ENCODE assay signal across 8 cellular contexts in genomic region chr11:2428322-2428795, GRCh38. TPM values are rescaled to one million over a fixed set of nuclear protein-coding genes. Genes with fewer than 3 reads are reported as not detected.
A peak's percentile ranks its signal among the peaks of the same experiment; 100 is the strongest.
DNase-seq lines count a peak whose midpoint lies in the region; ATAC-seq, FAIRE-seq and TF ChIP-seq lines count a peak whose summit lies in the region.

No MANE protein-coding gene starts in this region.

- peak; percentile 80 to 92 (median 87) for DNase-seq in CD4-positive, alpha-beta T cell
- DNase-seq in HTR-8/SVneo (ENCODE audit: insufficient read length, low spot score) = peak; percentile 52
- peak; percentile 37 for DNase-seq in SK-N-DZ (ENCODE audit: low spot score)
- peak; percentile 84 for DNase-seq in activated naive CD8-positive, alpha-beta T cell treated with anti-CD3 and anti-CD28 coated beads, Interleukin-2, amount 10 ng/mL, durations not matched to agents 7 days and 5 days
- peak; percentile 78 to 79 for DNase-seq in heart right ventricle
- peak in 1 of 2 donors; percentile 50 for DNase-seq in gastrocnemius medialis
- no peak for DNase-seq in DMS114 treated with DMSO at 0.1 percent for 48 hours (lab: John Stamatoyannopoulos, UW; ENCODE audit: unreplicated experiment)

- no peaks in the 10 kb centered on the region for H3K9me3 Mint-ChIP-seq in CD4-positive, alpha-beta T cell
- no peaks in the 10 kb centered on the region for H3K9me3 Mint-ChIP-seq in activated naive CD8-positive, alpha-beta T cell treated with anti-CD3 and anti-CD28 coated beads, Interleukin-2, amount 10 ng/mL, durations not matched to agents 7 days and 5 days

- POLR2A ChIA-PET in CD4-positive, alpha-beta T cell (lab: Charles Lee) = interaction anchor here (1.7 kb wide), 1 partner anchor 460 kb away, joined by 5 read pairs; no protein-coding TSS in a partner anchor
- POLR2A ChIA-PET in activated naive CD8-positive, alpha-beta T cell treated with anti-CD3 and anti-CD28 coated beads, Interleukin-2, amount 10 ng/mL, durations not matched to agents 7 days and 5 days (lab: Charles Lee) = interaction anchor here (1.0 kb wide), 1 partner anchor 103 kb away, joined by 4 read pairs; no protein-coding TSS in a partner anchor

- H3K4me3 ChIP-seq in heart right ventricle = no peak overlapping the region
- no peak overlapping the region for H3K4me3 ChIP-seq in gastrocnemius medialis

- peak; percentile 97 for ATAC-seq in CD4-positive, alpha-beta T cell (ENCODE audit: poor library complexity)
- peak; percentile 85 for ATAC-seq in activated naive CD8-positive, alpha-beta T cell treated with anti-CD3 and anti-CD28 coated beads, Interleukin-2, amount 10 ng/mL, durations not matched to agents 7 days and 5 days (ENCODE audit: low read depth)
- ATAC-seq in heart right ventricle (peak; percentile 74 to 90 (median 83)), gastrocnemius medialis (peak in 1 of 2 donors; percentile 78), HG02870 (IDR thresholded peaks at IDR 0.05; ENCODE audit: unreplicated experiment) (no peak)

- H3K36me3 ChIP-seq in heart right ventricle (no peaks in the 10 kb centered on the region), gastrocnemius medialis (no peaks in the 10 kb centered on the region)

- no peaks in the 10 kb centered on the region for H3K4me1 Mint-ChIP-seq in CD4-positive, alpha-beta T cell (ENCODE audit: low read depth)
- H3K4me1 Mint-ChIP-seq in activated naive CD8-positive, alpha-beta T cell treated with anti-CD3 and anti-CD28 coated beads, Interleukin-2, amount 10 ng/mL, durations not matched to agents 7 days and 5 days = peaks cover 2% of the 10 kb centered on the region

- no peak overlapping the region for H3K27ac ChIP-seq in CD4-positive, alpha-beta T cell (ENCODE audit: low read depth, low read length)
- no peak overlapping the region for H3K27ac ChIP-seq in heart right ventricle
- H3K27ac ChIP-seq in gastrocnemius medialis = no peak overlapping the region

- H3K4me1 ChIP-seq in heart right ventricle (no peaks in the 10 kb centered on the region), gastrocnemius medialis (no peaks in the 10 kb centered on the region)

- no peaks in the 10 kb centered on the region for H3K27me3 Mint-ChIP-seq in CD4-positive, alpha-beta T cell
- H3K27me3 Mint-ChIP-seq in activated naive CD8-positive, alpha-beta T cell treated with anti-CD3 and anti-CD28 coated beads, Interleukin-2, amount 10 ng/mL, durations not matched to agents 7 days and 5 days = peaks cover 2% of the 10 kb centered on the region

- CTCF ChIA-PET in CD4-positive, alpha-beta T cell (lab: Charles Lee) = interaction anchor here (4.3 kb wide), 1 partner anchor 104 kb away, joined by 46 read pairs; no protein-coding TSS in a partner anchor

- H3K27me3 ChIP-seq in CD4-positive, alpha-beta T cell (ENCODE audit: control insufficient read depth, insufficient read depth, low read length) = no peaks in the 10 kb centered on the region
- H3K27me3 ChIP-seq in heart right ventricle = peaks cover 0 to 5% (median 0%) of the 10 kb centered on the region in 7 donors
- H3K27me3 ChIP-seq in gastrocnemius medialis = no peaks in the 10 kb centered on the region

- H3K9me3 ChIP-seq in CD4-positive, alpha-beta T cell (ENCODE audit: control insufficient read depth, low read length) = no peaks in the 10 kb centered on the region
- H3K9me3 ChIP-seq in heart right ventricle (no peaks in the 10 kb centered on the region), gastrocnemius medialis (no peaks in the 10 kb centered on the region)

- in situ Hi-C loops in gastrocnemius medialis (cut with MboI; ENCODE audit: low sequenced_read_pairs in 4 of 4) = loop anchor here (5.0 to 25.0 kb wide), 9 partner anchors 104 to 466 kb away; partner anchors contain the start of gene CDKN1C (in 1 of the 4)

- H3K27ac Mint-ChIP-seq in CD4-positive, alpha-beta T cell = no peak overlapping the region
- no peak overlapping the region for H3K27ac Mint-ChIP-seq in activated naive CD8-positive, alpha-beta T cell treated with anti-CD3 and anti-CD28 coated beads, Interleukin-2, amount 10 ng/mL, durations not matched to agents 7 days and 5 days

- FAIRE-seq in HTR-8/SVneo (lab: Jason Lieb, UNC) = no peak

- no peak for TF ChIP-seq POLR2A in gastrocnemius medialis (IDR thresholded peaks at IDR 0.05)

- no peaks in the 10 kb centered on the region for H3K36me3 Mint-ChIP-seq in CD4-positive, alpha-beta T cell (ENCODE audit: low read depth)
- no peaks in the 10 kb centered on the region for H3K36me3 Mint-ChIP-seq in activated naive CD8-positive, alpha-beta T cell treated with anti-CD3 and anti-CD28 coated beads, Interleukin-2, amount 10 ng/mL, durations not matched to agents 7 days and 5 days

- intact Hi-C loops in CD4-positive, alpha-beta T cell (cut with DNase I, micrococcal nuclease) = loop anchor here (1.0 to 2.0 kb wide), 4 partner anchors 103 to 664 kb away; no protein-coding TSS in a partner anchor
- intact Hi-C loops in heart right ventricle (cut with DNase I) = loop anchor here (1.0 to 5.0 kb wide), 6 partner anchors 102 to 464 kb away; partner anchors contain the start of gene CDKN1C (in 2 of the 10)
- intact Hi-C loops in gastrocnemius medialis (cut with DNase I; ENCODE audit: low total_unique reads) = loop anchor here (1.0 to 2.0 kb wide), 2 partner anchors 103 to 462 kb away; no protein-coding TSS in a partner anchor

- peak; percentile 86 for TF ChIP-seq CTCF in CD4-positive, alpha-beta T cell (IDR thresholded peaks at IDR 0.05)
- TF ChIP-seq CTCF in heart right ventricle (IDR thresholded peaks at IDR 0.05) (peak; percentile 73 to 90 (median 86)), gastrocnemius medialis (IDR thresholded peaks at IDR 0.05 in 4 of 5, conservative IDR thresholded peaks at IDR 0.05 in 1 of 5) (peak; percentile 66 to 88 (median 77))

- 51 to 64% methylated on average over 8 of the region's 8 CpGs for WGBS in heart right ventricle, 2 donors

- H3K4me3 Mint-ChIP-seq in CD4-positive, alpha-beta T cell = no peak overlapping the region
- H3K4me3 Mint-ChIP-seq in activated naive CD8-positive, alpha-beta T cell treated with anti-CD3 and anti-CD28 coated beads, Interleukin-2, amount 10 ng/mL, durations not matched to agents 7 days and 5 days = no peak overlapping the region

RNA-seq across cellular contexts. Expression of gene TRPM5, which starts 16.0 kb away (rescaled TPM):
- total RNA-seq in CD4-positive, alpha-beta T cell = 1 to 10 TPM in 1 of 2 experiments, under 1 TPM in 1; 0.91 to 1.3 TPM
- 0.26 and 0.38 TPM in 2 replicates for polyA plus RNA-seq in SK-N-DZ (2014; cell fraction: cytosol; rRNA removed)
- 2.9 and 3.9 TPM in 2 replicates for polyA plus RNA-seq in SK-N-DZ (2014; cell fraction: nucleus; rRNA removed)
- total RNA-seq in activated naive CD8-positive, alpha-beta T cell treated with anti-CD3 and anti-CD28 coated beads, Interleukin-2, amount 10 ng/mL, durations not matched to agents 7 days and 5 days = not detected
- total RNA-seq in heart right ventricle = not detected
- not detected for polyA plus RNA-seq in heart right ventricle
- total RNA-seq in gastrocnemius medialis = not detected

RNA-seq across cellular contexts. Expression of gene KCNQ1, which starts 16.4 kb away (rescaled TPM):
- 10 to 100 TPM; 31.3 to 33.1 TPM for total RNA-seq in CD4-positive, alpha-beta T cell
- polyA plus RNA-seq in SK-N-DZ (2014; cell fraction: cytosol; rRNA removed) = not detected in 2 replicates
- not detected in 2 replicates for polyA plus RNA-seq in SK-N-DZ (2014; cell fraction: nucleus; rRNA removed)
- 10 to 100 TPM; 24.2 to 26.6 TPM for total RNA-seq in activated naive CD8-positive, alpha-beta T cell treated with anti-CD3 and anti-CD28 coated beads, Interleukin-2, amount 10 ng/mL, durations not matched to agents 7 days and 5 days
- total RNA-seq in heart right ventricle (10 to 100 TPM; 28.9 to 48.2 (median 36.4) TPM), gastrocnemius medialis (under 1 TPM; 0.15 to 1.00 (median 0.67) TPM)
- 10 to 100 TPM; 19.9 to 27.6 TPM for polyA plus RNA-seq in heart right ventricle

RNA-seq across cellular contexts. Expression of gene TSSC4, which starts 27.8 kb away (rescaled TPM):
- total RNA-seq in CD4-positive, alpha-beta T cell = 10 to 100 TPM; 47.5 to 50.0 TPM
- polyA plus RNA-seq in SK-N-DZ (2014; cell fraction: cytosol; rRNA removed) = 61.2 and 72.3 TPM in 2 replicates
- 62.2 and 69.1 TPM in 2 replicates for polyA plus RNA-seq in SK-N-DZ (2014; cell fraction: nucleus; rRNA removed)
- total RNA-seq in activated naive CD8-positive, alpha-beta T cell treated with anti-CD3 and anti-CD28 coated beads, Interleukin-2, amount 10 ng/mL, durations not matched to agents 7 days and 5 days = 10 to 100 TPM; 46.8 to 48.2 TPM
- total RNA-seq in heart right ventricle (10 to 100 TPM; 22.0 to 46.4 (median 29.2) TPM), gastrocnemius medialis (10 to 100 TPM; 53.4 to 92.5 (median 76.8) TPM)
- 10 to 100 TPM; 56.0 to 72.3 TPM for polyA plus RNA-seq in heart right ventricle

RNA-seq across cellular contexts. Expression of gene CD81, which starts 51.2 kb away (rescaled TPM):
- 100 to 1,000 TPM; 181 to 183 TPM for total RNA-seq in CD4-positive, alpha-beta T cell
- 138 and 159 TPM in 2 replicates for polyA plus RNA-seq in SK-N-DZ (2014; cell fraction: cytosol; rRNA removed)
- polyA plus RNA-seq in SK-N-DZ (2014; cell fraction: nucleus; rRNA removed) = 94.7 and 112 TPM in 2 replicates
- 100 to 1,000 TPM; 149 to 154 TPM for total RNA-seq in activated naive CD8-positive, alpha-beta T cell treated with anti-CD3 and anti-CD28 coated beads, Interleukin-2, amount 10 ng/mL, durations not matched to agents 7 days and 5 days
- total RNA-seq in heart right ventricle (100 to 1,000 TPM; 461 to 959 (median 513) TPM), gastrocnemius medialis (10 to 100 TPM; 54.5 to 87.0 (median 66.8) TPM)
- polyA plus RNA-seq in heart right ventricle = 100 to 1,000 TPM; 346 to 588 TPM

Comparison
In these comparisons a context has a peak if more than half of its experiments do, and no peak if none do; other contexts are left out.
1. RNA of gene KCNQ1, which starts 16.4 kb away (total RNA-seq): 28.9 to 48.2 TPM in heart right ventricle, 31.3 to 33.1 TPM in CD4-positive, alpha-beta T cell and 24.2 to 26.6 TPM in activated naive CD8-positive, alpha-beta T cell treated with anti-CD3 and anti-CD28 coated beads, Interleukin-2, amount 10 ng/mL, durations not matched to agents 7 days and 5 days; 0.15 to 1.00 TPM in gastrocnemius medialis; every median in the first group is over 10 times any median in the second.
2. Peak in every context shown above with its lines, with median percentiles within 50 percentile points of each other: CTCF ChIP-seq.